17 cellular contexts compared by ENCODE assay signal in the genomic region with DNA sequence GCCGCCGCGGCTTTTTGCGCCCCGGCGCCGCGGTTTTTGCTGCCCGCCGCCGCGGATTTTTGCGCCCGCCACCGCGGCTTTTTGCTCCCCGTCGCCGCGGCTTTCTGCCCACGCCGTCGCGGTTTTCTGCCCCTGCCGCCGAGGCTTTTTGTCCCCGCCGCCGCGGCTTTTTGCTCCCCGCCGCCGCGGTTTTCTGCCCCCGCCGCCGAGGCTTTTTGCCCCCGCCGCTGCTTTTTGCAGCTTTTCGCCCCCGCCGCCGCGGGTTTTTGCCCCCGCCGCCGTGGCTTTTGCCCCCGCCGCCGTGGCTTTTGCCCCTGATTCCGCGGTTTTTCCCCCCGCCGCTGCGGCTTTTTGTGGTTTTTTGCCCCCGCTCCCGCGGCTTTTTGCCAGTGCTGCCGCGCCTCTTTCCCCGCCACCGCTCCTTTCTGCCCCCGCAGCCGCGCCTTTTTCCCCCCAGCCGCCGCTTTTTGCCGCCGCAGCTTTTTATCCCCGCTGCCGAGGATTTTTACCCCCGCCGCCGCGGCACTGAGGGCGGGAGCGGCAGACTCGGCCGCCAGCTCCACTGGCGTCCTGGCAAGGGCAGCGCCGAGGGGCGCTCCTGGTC.
"Had no signal": no experiment of that assay in that cellular context is flagged by ENCODE, and none has a peak within 500 bp of the region (broad histone marks: within the 10 kb centered on the region; RNA-seq: fewer than 3 reads in every experiment).

No MANE protein-coding gene starts in this region.

- H3K4me2 ChIP-seq: hepatocyte had no signal

- H3K9me3 ChIP-seq: colonic mucosa had no signal

- DNase-seq: colonic mucosa; dermis blood vessel endothelial cell; foreskin melanocyte; head of caudate nucleus; kidney glomerular epithelial cell; mammary epithelial cell; naive thymus-derived CD8-positive, alpha-beta T cell; small intestine; stimulated activated CD4-positive, alpha-beta T cell treated with anti-CD3 and anti-CD28 coated beads, Interleukin-12 subunit alpha, Interleukin-12 subunit beta, amount 100 ng/mL, for 4 hours; stimulated activated naive CD4-positive, alpha-beta T cell treated with Interleukin-2 at 50 U/mL for 16 hours had no signal

- H2AFZ ChIP-seq: hepatocyte had no signal

- H3K4me3 ChIP-seq: colonic mucosa, hepatocyte, mucosa of descending colon, suprapubic skin, tibial artery, upper lobe of left lung had no signal

- H3K4me1 ChIP-seq: colonic mucosa, suprapubic skin, tibial artery, upper lobe of left lung had no signal

- H3K36me3 ChIP-seq: colonic mucosa, neutrophil, suprapubic skin, tibial artery, upper lobe of left lung had no signal

- H3K27ac ChIP-seq: colonic mucosa, hepatocyte, neutrophil, suprapubic skin, tibial artery, upper lobe of left lung had no signal

- ATAC-seq: mucosa of descending colon; naive thymus-derived CD8-positive, alpha-beta T cell; right cardiac atrium had no signal

- H3K79me2 ChIP-seq: hepatocyte had no signal

- H3K27me3 ChIP-seq: colonic mucosa, hepatocyte, upper lobe of left lung had no signal
